1 cellular context compared by ENCODE assay signal in genomic region chrX:48468693-48469691, GRCh38.
TF ChIP-seq lines count a peak whose summit lies in the region.

No MANE protein-coding gene starts in this region.

TF ChIP-seq in SK-N-SH, 30 proteins besides CTCF, POLR2A, EP300 and RAD21 (continued from another document):
- TF ChIP-seq, protein P1, sequence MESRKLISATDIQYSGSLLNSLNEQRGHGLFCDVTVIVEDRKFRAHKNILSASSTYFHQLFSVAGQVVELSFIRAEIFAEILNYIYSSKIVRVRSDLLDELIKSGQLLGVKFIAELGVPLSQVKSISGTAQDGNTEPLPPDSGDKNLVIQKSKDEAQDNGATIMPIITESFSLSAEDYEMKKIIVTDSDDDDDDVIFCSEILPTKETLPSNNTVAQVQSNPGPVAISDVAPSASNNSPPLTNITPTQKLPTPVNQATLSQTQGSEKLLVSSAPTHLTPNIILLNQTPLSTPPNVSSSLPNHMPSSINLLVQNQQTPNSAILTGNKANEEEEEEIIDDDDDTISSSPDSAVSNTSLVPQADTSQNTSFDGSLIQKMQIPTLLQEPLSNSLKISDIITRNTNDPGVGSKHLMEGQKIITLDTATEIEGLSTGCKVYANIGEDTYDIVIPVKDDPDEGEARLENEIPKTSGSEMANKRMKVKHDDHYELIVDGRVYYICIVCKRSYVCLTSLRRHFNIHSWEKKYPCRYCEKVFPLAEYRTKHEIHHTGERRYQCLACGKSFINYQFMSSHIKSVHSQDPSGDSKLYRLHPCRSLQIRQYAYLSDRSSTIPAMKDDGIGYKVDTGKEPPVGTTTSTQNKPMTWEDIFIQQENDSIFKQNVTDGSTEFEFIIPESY (IDR thresholded peaks at IDR 0.05; ENCODE audit: borderline replicate concordance, low read depth) = no peak
